In genomic region chr7:155453296-155454182, GRCh38 we compare ENCODE assay signal across 25 cellular contexts. TPM values are rescaled to one million over a fixed set of nuclear protein-coding genes. Genes with fewer than 3 reads are reported as not detected.
DNase-seq lines count a peak whose midpoint lies in the region; ATAC-seq, FAIRE-seq and TF ChIP-seq lines count a peak whose summit lies in the region.
"Had no signal": no experiment of that assay in that cellular context is flagged by ENCODE, and none has a peak within 500 bp of the region (broad histone marks: within the 10 kb centered on the region; RNA-seq: fewer than 3 reads in every experiment).

No MANE protein-coding gene starts in this region.

- no peaks in the 10 kb centered on the region for H3K9me3 ChIP-seq in SK-N-SH
- H3K9me3 ChIP-seq in ascending aorta = no peaks in the 10 kb centered on the region
- no peaks in the 10 kb centered on the region for H3K9me3 ChIP-seq in kidney (ENCODE audit: control insufficient read depth in 1 of 2, low read length in 2 of 2)
- H3K9me3 ChIP-seq in smooth muscle cell (replicated peaks; ENCODE audit: low read depth) = no peaks in the 10 kb centered on the region
- H3K9me3 ChIP-seq: body of pancreas, stomach, tibial nerve had no signal

- H3K4me2 ChIP-seq in SK-N-SH (no peak overlapping the region), smooth muscle cell (peak overlapping the region; percentile 48)

- no peaks in the 10 kb centered on the region for H3K36me3 ChIP-seq in SK-N-SH (replicated peaks in 1 of 2; ENCODE audit: control insufficient read depth in 1 of 2, insufficient read depth in 2 of 2, low read length in 1 of 2)
- no peaks in the 10 kb centered on the region for H3K36me3 ChIP-seq in ascending aorta
- H3K36me3 ChIP-seq in kidney (ENCODE audit: control insufficient read depth in 1 of 2, insufficient read depth in 2 of 2, low read length in 2 of 2) = no peaks in the 10 kb centered on the region
- H3K36me3 ChIP-seq in smooth muscle cell (ENCODE audit: low read depth) = no peaks in the 10 kb centered on the region
- H3K36me3 ChIP-seq: stomach, tibial nerve had no signal

- no peak for ATAC-seq in SK-N-SH treated with all-trans-retinoic acid at 6 μM for 48 hours
- no peak for ATAC-seq in HG02884 (IDR thresholded peaks at IDR 0.05; ENCODE audit: unreplicated experiment)
- ATAC-seq in HG02763 (IDR thresholded peaks at IDR 0.05; ENCODE audit: unreplicated experiment) = no peak
- ATAC-seq: activated CD8-positive, alpha-beta T cell treated with anti-CD3 and anti-CD28 coated beads for 36 hours; body of pancreas; K562; left cardiac atrium had no signal

- no peak for TF ChIP-seq CTCF in SK-N-SH (IDR thresholded peaks at IDR 0.05)
- no peak for TF ChIP-seq CTCF in ascending aorta (IDR thresholded peaks at IDR 0.05)
- no peak for TF ChIP-seq CTCF in kidney (IDR thresholded peaks at IDR 0.05; ENCODE audit: borderline replicate concordance, extremely low read depth, insufficient read depth)
- no peak for TF ChIP-seq CTCF in smooth muscle cell (IDR thresholded peaks at IDR 0.05; ENCODE audit: borderline replicate concordance, insufficient read depth, poor library complexity, severe bottlenecking)
- no peak for TF ChIP-seq CTCF in GM13976 (IDR thresholded peaks at IDR 0.05; ENCODE audit: borderline replicate concordance, control extremely low read depth, extremely low read depth, insufficient read depth, missing control alignments)

- H3F3A ChIP-seq in SK-N-SH (replicated peaks; ENCODE audit: insufficient read depth) (no peaks in the 10 kb centered on the region), smooth muscle cell (ENCODE audit: low read depth) (no peaks in the 10 kb centered on the region)

- DNase-seq in SK-N-SH (peak; percentile 43), ascending aorta (ENCODE audit: low spot score in 2 of 2) (no peak), kidney (peak; percentile 50), smooth muscle cell (lab: John Stamatoyannopoulos, UW; ENCODE audit: unreplicated experiment) (no peak), GM13976 (ENCODE audit: low spot score) (no peak)
- DNase-seq: 8988T; activated CD4-positive, CD25-positive, alpha-beta regulatory T cell treated with anti-CD3 and anti-CD28 coated beads, Interleukin-2, amount 50 U/mL, for 72 hours; activated CD8-positive, alpha-beta T cell treated with anti-CD3 and anti-CD28 coated beads for 36 hours; activated effector memory CD4-positive, alpha-beta T cell treated with Interleukin-2 at 50 U/mL for 16 hours; body of pancreas; CD4-positive, alpha-beta memory T cell; left cardiac atrium; NCI-H1930; NCI-H2227 treated with DMSO at 0.1 percent for 48 hours; NCI-H526 treated with DMSO at 0.1 percent for 48 hours; stomach; T-helper 1 cell had no signal

- peaks cover 24% of the 10 kb centered on the region for H4K20me1 ChIP-seq in SK-N-SH (ENCODE audit: insufficient read depth)
- H4K20me1 ChIP-seq in smooth muscle cell (ENCODE audit: low read depth) = no peaks in the 10 kb centered on the region

- no peak overlapping the region for H2AFZ ChIP-seq in SK-N-SH (ENCODE audit: low read depth)
- H2AFZ ChIP-seq in smooth muscle cell (ENCODE audit: low read depth) = no peak overlapping the region

- intact Hi-C loops in ascending aorta (cut with DNase I) = no loop called here
- intact Hi-C loops in kidney (cut with DNase I) = no loop called here

- POLR2A ChIA-PET in SK-N-SH (lab: Yijun Ruan, JAX) = no interaction called here

- H3K9me2 ChIP-seq in SK-N-SH = no peaks in the 10 kb centered on the region

- TF ChIP-seq RAD21 in SK-N-SH (IDR thresholded peaks at IDR 0.05; ENCODE audit: low read length) = no peak

- H3K27ac ChIP-seq in SK-N-SH (ENCODE audit: low read depth in 2 of 2, low read length in 1 of 2) = no peak overlapping the region
- no peak overlapping the region for H3K27ac ChIP-seq in ascending aorta
- no peak overlapping the region for H3K27ac ChIP-seq in kidney (ENCODE audit: low read depth in 2 of 2, low read length in 2 of 2)
- no peak overlapping the region for H3K27ac ChIP-seq in smooth muscle cell (ENCODE audit: low read depth)
- H3K27ac ChIP-seq: body of pancreas, epithelial cell of prostate, stomach, tibial nerve had no signal

- CTCF ChIA-PET in SK-N-SH (lab: Yijun Ruan, JAX) = interaction anchor here (1.1 to 1.3 kb wide), 2 partner anchors 9 to 14 kb away, joined by 3 to 4 read pairs; no protein-coding TSS in a partner anchor

- H3K79me2 ChIP-seq in SK-N-SH (ENCODE audit: insufficient read depth) (no peaks in the 10 kb centered on the region), smooth muscle cell (ENCODE audit: low read depth) (no peaks in the 10 kb centered on the region)

- in situ Hi-C loops in GM13976 (cut with MboI; ENCODE audit: low sequenced_read_pairs, unreplicated experiment) = no loop called here

- H3K4me3 ChIP-seq in SK-N-SH (ENCODE audit: low read depth in 2 of 2, low read length in 1 of 2) = no peak overlapping the region
- H3K4me3 ChIP-seq in ascending aorta = peak overlapping the region; percentile 10 to 39
- no peak overlapping the region for H3K4me3 ChIP-seq in kidney (ENCODE audit: low read length in 2 of 2)
- no peak overlapping the region for H3K4me3 ChIP-seq in smooth muscle cell
- H3K4me3 ChIP-seq: body of pancreas, K562 had no signal

- H3K9ac ChIP-seq in SK-N-SH (no peak overlapping the region), kidney (ENCODE audit: low read length in 2 of 2) (no peak overlapping the region), smooth muscle cell (ENCODE audit: low read depth) (no peak overlapping the region)

- no peak for TF ChIP-seq EP300 in SK-N-SH (IDR thresholded peaks at IDR 0.05; ENCODE audit: borderline replicate concordance in 1 of 2, low read depth in 1 of 2, low read length in 1 of 2)

- H3K4me1 ChIP-seq in SK-N-SH (ENCODE audit: control insufficient read depth in 1 of 2, insufficient read depth in 2 of 2, low read depth in 1 of 2, low read length in 1 of 2) (peaks cover 8% of the 10 kb centered on the region in 2 experiments; a peak in 2 of 4 replicates), ascending aorta (peaks cover 14 to 15% of the 10 kb centered on the region in 2 donors), kidney (ENCODE audit: control insufficient read depth in 1 of 2, insufficient read depth in 1 of 2, low read depth in 1 of 2, low read length in 2 of 2) (peaks cover 0 to 6% of the 10 kb centered on the region in 2 donors), smooth muscle cell (ENCODE audit: low read depth) (no peaks in the 10 kb centered on the region)

- H3K27me3 ChIP-seq in SK-N-SH (ENCODE audit: insufficient read depth) (peaks cover 96% of the 10 kb centered on the region), ascending aorta (peaks cover 31% of the 10 kb centered on the region), smooth muscle cell (ENCODE audit: low read depth) (peaks cover 96% of the 10 kb centered on the region)

- no peak for FAIRE-seq in kidney (lab: Jason Lieb, UNC)
- FAIRE-seq: K562 had no signal

- 6% methylated on average over 35 of the region's 57 CpGs for WGBS in SK-N-SH (ENCODE audit: low lambda C conversion rate)
- WGBS in smooth muscle cell (ENCODE audit: low lambda C conversion rate) = 4% methylated on average over 41 of the region's 57 CpGs

TF ChIP-seq in SK-N-SH, 30 proteins besides CTCF, POLR2A, EP300 and RAD21 (continues in another document):
- no peak for TF ChIP-seq GATA2 (CRISPR knock-in tag; IDR thresholded peaks at IDR 0.05)

TF ChIP-seq in SK-N-SH treated with all-trans-retinoic acid at 6 μM for 48 hours, 23 proteins besides CTCF, POLR2A, EP300 and RAD21:
- TF ChIP-seq ZFP30 (CRISPR knock-in tag; IDR thresholded peaks at IDR 0.05) (no peak), ARNTL (CRISPR knock-in tag; IDR thresholded peaks at IDR 0.05; ENCODE audit: borderline replicate concordance, low read depth) (no peak), ZNF565 (CRISPR knock-in tag; conservative IDR thresholded peaks at IDR 0.05; ENCODE audit: low read depth) (no peak), TCF4 (CRISPR knock-in tag; IDR thresholded peaks at IDR 0.05; ENCODE audit: borderline replicate concordance) (no peak), ISL1 (CRISPR knock-in tag; IDR thresholded peaks at IDR 0.05) (no peak), ZNF70 (CRISPR knock-in tag; IDR thresholded peaks at IDR 0.05) (no peak), TSHZ2 (CRISPR knock-in tag; IDR thresholded peaks at IDR 0.05) (no peak), ZFP3 (CRISPR knock-in tag; IDR thresholded peaks at IDR 0.05) (no peak), CSDC2 (CRISPR knock-in tag; IDR thresholded peaks at IDR 0.05) (no peak)
TF ChIP-seq in SK-N-SH treated with all-trans-retinoic acid at 6 μM for 48 hours: peak in this region for 0.

RNA-seq across cellular contexts. Expression of gene EN2, which starts 4.4 kb away (rescaled TPM):
- 0.02 TPM in 1 of 2 replicates, not detected in the other for polyA plus RNA-seq in SK-N-SH (2012; rRNA removed)
- polyA plus RNA-seq in SK-N-SH (2012; cell fraction: cytosol; rRNA removed) = 0.01 TPM in 1 of 2 replicates, not detected in the other
- 0.01 TPM in 1 of 2 replicates, not detected in the other for polyA plus RNA-seq in SK-N-SH (2012; cell fraction: nucleus; rRNA removed)
- total RNA-seq in ascending aorta = not detected
- 0.13 TPM for total RNA-seq in kidney
- polyA plus RNA-seq in kidney (ENCODE audit: insufficient read depth, low read depth, low replicate concordance) = not detected
- total RNA-seq in smooth muscle cell = not detected in 2 replicates
- polyA plus RNA-seq in smooth muscle cell = 0.07 TPM in 1 of 2 replicates, not detected in the other
- total RNA-seq: activated CD8-positive, alpha-beta T cell treated with anti-CD3 and anti-CD28 coated beads for 36 hours; body of pancreas; CD4-positive, alpha-beta memory T cell; HT-29; MCF 10A; stomach had no signal
- polyA plus RNA-seq: CD4-positive, alpha-beta memory T cell had no signal

Comparison
In these comparisons a context has a peak if more than half of its experiments do, and no peak if none do; other contexts are left out.
1. DNase-seq: peak in SK-N-SH (single experiment) and kidney (single experiment); none in ascending aorta (0 of 2), smooth muscle cell (single experiment) and GM13976 (single experiment).
2. H3K4me3 ChIP-seq: peak in ascending aorta (2 of 2); none in SK-N-SH (0 of 2), kidney (0 of 2) and smooth muscle cell (single experiment).